Comparison of ENCODE assay signal across 7 cellular contexts in genomic region chr18:76496200-76496890, GRCh38. TPM values are rescaled to one million over a fixed set of nuclear protein-coding genes. Genes with fewer than 3 reads are reported as not detected.
DNase-seq lines count a peak whose midpoint lies in the region; ATAC-seq and TF ChIP-seq lines count a peak whose summit lies in the region.

No MANE protein-coding gene starts in this region.

- POLR2A ChIA-PET in HEK293 (lab: Yijun Ruan, JAX) = interaction anchor here (1.1 to 1.4 kb wide), 2 partner anchors 9 to 29 kb away, joined by 3 read pairs; no protein-coding TSS in a partner anchor

- DNase-seq in OCI-M2 (lab: John Stamatoyannopoulos, UW; ENCODE audit: unreplicated experiment) (peak; percentile 15), amniotic epithelial cell (ENCODE audit: low read depth) (peak; percentile 92)

- H3K27ac ChIP-seq in HEK293 (ENCODE audit: extremely low read depth, low read depth, low read length) = peak overlapping the region; percentile 41; the same call in 1 of the 2 replicates

- H3K4me2 ChIP-seq in skeletal muscle satellite cell (ENCODE audit: low read length) = peak overlapping the region; percentile 100

- peak overlapping the region; percentile 50 for H3K9ac ChIP-seq in skeletal muscle satellite cell (ENCODE audit: low read depth, low read length)

- H3K9me3 ChIP-seq in HEK293 (ENCODE audit: control insufficient read depth, insufficient read depth, low read depth, low read length) (no peaks in the 10 kb centered on the region), iPS-18c (ENCODE audit: control insufficient read depth, insufficient read depth, low read length) (no peaks in the 10 kb centered on the region), skeletal muscle satellite cell (replicated peaks; ENCODE audit: low read length) (no peaks in the 10 kb centered on the region)

- H3K4me3 ChIP-seq in HEK293 (ENCODE audit: low read depth, low read length) = peak overlapping the region; percentile 21
- peak overlapping the region; percentile 71 for H3K4me3 ChIP-seq in iPS-18c (ENCODE audit: insufficient read depth, low read depth, low read length)
- H3K4me3 ChIP-seq in skeletal muscle satellite cell (ENCODE audit: low read length) = peak overlapping the region; percentile 72

- ATAC-seq in HG03432 (IDR thresholded peaks at IDR 0.05; ENCODE audit: unreplicated experiment) = no peak
- no peak for ATAC-seq in HG02798 (IDR thresholded peaks at IDR 0.05; ENCODE audit: poor library complexity, unreplicated experiment)

- H3K4me1 ChIP-seq in HEK293 (ENCODE audit: control insufficient read depth, insufficient read depth, low read length) = peaks cover 2% of the 10 kb centered on the region; the same call in 1 of the 2 replicates
- H3K4me1 ChIP-seq in skeletal muscle satellite cell (ENCODE audit: control insufficient read depth, insufficient read depth, low read length) = peaks cover 6% of the 10 kb centered on the region

- CTCF ChIA-PET in HEK293 (lab: Yijun Ruan, JAX) = interaction anchor here (0.6 kb wide), 1 partner anchor 96 kb away, joined by 3 read pairs; no protein-coding TSS in a partner anchor

- no peak for TF ChIP-seq CTCF in HEK293 (tag by site-specific recombination; IDR thresholded peaks at IDR 0.05)

- no peaks in the 10 kb centered on the region for H3K27me3 ChIP-seq in skeletal muscle satellite cell (ENCODE audit: control insufficient read depth, insufficient read depth, low read length)

- H3K36me3 ChIP-seq in HEK293 (ENCODE audit: control insufficient read depth in 2 of 2, insufficient read depth in 1 of 2, low read length in 2 of 2) (no peaks in the 10 kb centered on the region), skeletal muscle satellite cell (ENCODE audit: insufficient read depth, low read length) (no peaks in the 10 kb centered on the region)

TF ChIP-seq in HEK293, 187 proteins besides CTCF, POLR2A, EP300 and RAD21:
- TF ChIP-seq ZNF138 (tag by site-specific recombination; IDR thresholded peaks at IDR 0.05; ENCODE audit: borderline replicate concordance) (no peak), MYNN (tag by site-specific recombination; IDR thresholded peaks at IDR 0.05; ENCODE audit: borderline replicate concordance) (no peak), SP3 (tag by site-specific recombination; IDR thresholded peaks at IDR 0.05) (peak; percentile 52), GLIS1 (tag by site-specific recombination; IDR thresholded peaks at IDR 0.05) (peak; percentile 54; the same call in 1 of the 2 replicates), ZNF26 (tag by site-specific recombination; IDR thresholded peaks at IDR 0.05) (no peak), KLF17 (tag by site-specific recombination; IDR thresholded peaks at IDR 0.05) (0 out of 2 replicates have a peak, but pooled peaks have one; percentile 23), ZSCAN4 (tag by site-specific recombination; IDR thresholded peaks at IDR 0.05) (no peak), ZNF16 (tag by site-specific recombination; IDR thresholded peaks at IDR 0.05; ENCODE audit: low read depth) (no peak), SP2 (tag by site-specific recombination; IDR thresholded peaks at IDR 0.05) (peak; percentile 47), ZNF777 (tag by site-specific recombination; IDR thresholded peaks at IDR 0.05; ENCODE audit: borderline replicate concordance) (no peak), ZNF302 (tag by site-specific recombination; IDR thresholded peaks at IDR 0.05; ENCODE audit: low read depth) (no peak), PATZ1 (tag by site-specific recombination; IDR thresholded peaks at IDR 0.05) (peak; percentile 18; the same call in 1 of the 2 replicates), ZNF146 (tag by site-specific recombination; IDR thresholded peaks at IDR 0.05) (no peak), EGR2 (tag by site-specific recombination; IDR thresholded peaks at IDR 0.05; ENCODE audit: low read depth) (0 out of 2 replicates have a peak, but pooled peaks have one; percentile 8), ZNF747 (tag by site-specific recombination; IDR thresholded peaks at IDR 0.05) (no peak), KLF8 (tag by site-specific recombination; IDR thresholded peaks at IDR 0.05) (peak; percentile 34; the same call in 1 of the 2 replicates), ZNF398 (tag by site-specific recombination; IDR thresholded peaks at IDR 0.05) (peak; percentile 28; the same call in 1 of the 2 replicates), ZBTB8A (tag by site-specific recombination; IDR thresholded peaks at IDR 0.05) (peak; percentile 45)

RNA-seq across cellular contexts. Expression of gene ZNF516, which starts 1.3 kb away (rescaled TPM):
- total RNA-seq in skeletal muscle satellite cell (2012; rRNA removed) = 19.5 and 21.2 TPM in 2 replicates

Comparison
In these comparisons a context has a peak if more than half of its experiments do, and no peak if none do; other contexts are left out.
1. H3K4me3 ChIP-seq: peak in every context shown above with its lines; median percentile 72 in skeletal muscle satellite cell; 71 in iPS-18c; 21 in HEK293.